Comparison of ENCODE assay signal across 8 cellular contexts in genomic region chrX:87403551-87403950, GRCh38.
"Had no signal": no experiment of that assay in that cellular context is flagged by ENCODE, and none has a peak within 500 bp of the region (broad histone marks: within the 10 kb centered on the region; RNA-seq: fewer than 3 reads in every experiment).

No MANE protein-coding gene starts in this region.

- H3K27ac Mint-ChIP-seq: IgD-negative memory B cell had no signal

- H3K27ac ChIP-seq: HL-60 had no signal

- DNase-seq: IMR-90, KBM-7, KG1 had no signal

- H3K4me3 ChIP-seq: K562 had no signal

- ATAC-seq: HepG2, K562 had no signal

- H3K4me1 Mint-ChIP-seq: IgD-negative memory B cell had no signal

- H3K27me3 Mint-ChIP-seq: IgD-negative memory B cell had no signal

- H3K36me3 Mint-ChIP-seq: IgD-negative memory B cell had no signal

- H3K4me3 Mint-ChIP-seq: IgD-negative memory B cell had no signal

- FAIRE-seq: HepG2, HTR-8/SVneo, K562 had no signal
